Comparison of ENCODE assay signal across 1 cellular context in the genomic region with DNA sequence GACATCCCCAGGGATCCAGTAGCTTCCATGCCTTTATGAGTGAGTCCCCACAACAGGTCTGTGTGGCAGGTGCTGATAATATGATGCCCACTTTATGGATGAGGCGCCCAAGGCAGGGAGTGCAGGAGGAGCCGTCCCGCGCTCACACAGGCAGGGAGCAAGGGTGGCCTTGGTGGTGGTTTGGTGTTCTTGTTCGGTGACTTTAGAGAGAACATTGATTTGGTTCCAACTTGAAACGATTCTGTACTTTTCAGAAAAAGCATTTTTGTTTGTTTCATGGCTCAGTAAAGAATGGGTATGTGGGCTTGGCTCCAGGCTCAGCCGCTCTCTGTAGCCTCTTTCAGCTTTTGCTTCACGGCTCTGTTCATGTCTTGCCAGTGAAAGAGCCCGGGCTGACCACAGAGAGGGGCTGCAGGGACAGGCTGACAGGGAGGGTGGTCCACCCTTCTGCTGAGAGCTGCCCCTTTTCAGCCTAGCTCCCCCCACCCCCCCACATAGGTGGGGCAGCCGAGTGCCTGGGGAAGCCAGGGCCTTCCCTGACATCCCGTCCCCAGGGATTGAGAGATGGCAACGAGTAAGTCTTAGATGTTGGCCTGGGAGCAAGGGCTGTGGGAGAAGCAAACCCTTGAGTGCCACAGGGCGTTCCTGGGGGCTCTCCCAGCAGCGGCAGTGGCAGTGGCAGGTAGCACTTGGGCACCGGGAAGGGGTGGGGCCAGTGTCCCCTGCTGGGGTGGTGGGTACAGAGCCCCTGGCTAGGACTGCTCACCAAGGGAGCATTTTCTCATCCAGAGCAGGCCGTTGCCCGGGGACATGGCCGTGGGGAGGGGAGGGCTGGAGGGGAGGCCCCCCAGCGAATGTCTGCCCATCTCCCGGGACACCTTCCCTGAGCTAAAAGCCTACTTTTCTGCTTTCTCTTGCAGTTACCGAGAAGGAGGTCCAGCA.
TF ChIP-seq lines count a peak whose summit lies in the region.

No MANE protein-coding gene starts in this region.

TF ChIP-seq in SK-N-SH treated with all-trans-retinoic acid at 6 μM for 48 hours, 23 proteins besides CTCF, POLR2A, EP300 and RAD21 (continued from another document):
- TF ChIP-seq, protein P1, sequence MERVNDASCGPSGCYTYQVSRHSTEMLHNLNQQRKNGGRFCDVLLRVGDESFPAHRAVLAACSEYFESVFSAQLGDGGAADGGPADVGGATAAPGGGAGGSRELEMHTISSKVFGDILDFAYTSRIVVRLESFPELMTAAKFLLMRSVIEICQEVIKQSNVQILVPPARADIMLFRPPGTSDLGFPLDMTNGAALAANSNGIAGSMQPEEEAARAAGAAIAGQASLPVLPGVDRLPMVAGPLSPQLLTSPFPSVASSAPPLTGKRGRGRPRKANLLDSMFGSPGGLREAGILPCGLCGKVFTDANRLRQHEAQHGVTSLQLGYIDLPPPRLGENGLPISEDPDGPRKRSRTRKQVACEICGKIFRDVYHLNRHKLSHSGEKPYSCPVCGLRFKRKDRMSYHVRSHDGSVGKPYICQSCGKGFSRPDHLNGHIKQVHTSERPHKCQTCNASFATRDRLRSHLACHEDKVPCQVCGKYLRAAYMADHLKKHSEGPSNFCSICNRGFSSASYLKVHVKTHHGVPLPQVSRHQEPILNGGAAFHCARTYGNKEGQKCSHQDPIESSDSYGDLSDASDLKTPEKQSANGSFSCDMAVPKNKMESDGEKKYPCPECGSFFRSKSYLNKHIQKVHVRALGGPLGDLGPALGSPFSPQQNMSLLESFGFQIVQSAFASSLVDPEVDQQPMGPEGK (CRISPR knock-in tag; IDR thresholded peaks at IDR 0.05; ENCODE audit: borderline replicate concordance) = no peak
- TF ChIP-seq ZFP30 (CRISPR knock-in tag; IDR thresholded peaks at IDR 0.05) (no peak), SNAI2 (CRISPR knock-in tag; IDR thresholded peaks at IDR 0.05) (no peak), BACH2 (CRISPR knock-in tag; IDR thresholded peaks at IDR 0.05; ENCODE audit: borderline replicate concordance) (no peak), ZNF565 (CRISPR knock-in tag; conservative IDR thresholded peaks at IDR 0.05; ENCODE audit: low read depth) (no peak), TOX (CRISPR knock-in tag; IDR thresholded peaks at IDR 0.05; ENCODE audit: borderline replicate concordance) (no peak), PPARA (CRISPR knock-in tag; IDR thresholded peaks at IDR 0.05; ENCODE audit: borderline replicate concordance) (no peak), TCF4 (CRISPR knock-in tag; IDR thresholded peaks at IDR 0.05; ENCODE audit: borderline replicate concordance) (no peak)
